Comparison of ENCODE assay signal across 12 cellular contexts in genomic region chr22:22425783-22426624, GRCh38.
"Had no signal": no experiment of that assay in that cellular context is flagged by ENCODE, and none has a peak within 500 bp of the region (broad histone marks: within the 10 kb centered on the region; RNA-seq: fewer than 3 reads in every experiment).

No MANE protein-coding gene starts in this region.

- DNase-seq: activated CD4-positive, alpha-beta T cell treated with anti-CD3 and anti-CD28 coated beads for 1 hour; activated CD4-positive, alpha-beta T cell treated with anti-CD3 and anti-CD28 coated beads, Interleukin-2, amount 50 U/mL, for 4 hours; activated naive CD4-positive, alpha-beta T cell treated with anti-CD3 and anti-CD28 coated beads for 36 hours; endodermal cell; gastrocnemius medialis; mammary epithelial cell had no signal

- H3K27ac ChIP-seq: gastrocnemius medialis, tibial nerve had no signal

- H3K4me3 ChIP-seq: gastrocnemius medialis, tibial nerve had no signal

- FAIRE-seq: astrocyte, islet of Langerhans had no signal

- H3K4me3 Mint-ChIP-seq: activated naive CD4-positive, alpha-beta T cell treated with anti-CD3 and anti-CD28 coated beads for 36 hours; activated T-helper 17 cell treated with anti-CD3 and anti-CD28 coated beads, Interleukin-2, amount 50 U/mL, for 72 hours; endodermal cell; stimulated activated effector memory CD8-positive, alpha-beta T cell treated with anti-CD3 and anti-CD28 coated beads, Interleukin-12 subunit alpha, Interleukin-12 subunit beta, amount 100 ng/mL, for 72 hours; T-helper 2 cell treated with Interferon-gamma antibody and Interleukin-4, amounts not matched to agents 5 μg/mL and 100 μg/mL, for 36 hours had no signal

- H3K36me3 Mint-ChIP-seq: stimulated activated effector memory CD8-positive, alpha-beta T cell treated with anti-CD3 and anti-CD28 coated beads, Interleukin-12 subunit alpha, Interleukin-12 subunit beta, amount 100 ng/mL, for 72 hours had no signal

- H3K36me3 ChIP-seq: gastrocnemius medialis, tibial nerve had no signal

- H3K4me1 Mint-ChIP-seq: activated T-helper 17 cell treated with anti-CD3 and anti-CD28 coated beads, Interleukin-2, amount 50 U/mL, for 72 hours; endodermal cell; stimulated activated effector memory CD8-positive, alpha-beta T cell treated with anti-CD3 and anti-CD28 coated beads, Interleukin-12 subunit alpha, Interleukin-12 subunit beta, amount 100 ng/mL, for 72 hours had no signal

- H3K9me3 Mint-ChIP-seq: activated naive CD4-positive, alpha-beta T cell treated with anti-CD3 and anti-CD28 coated beads for 36 hours; activated T-helper 17 cell treated with anti-CD3 and anti-CD28 coated beads, Interleukin-2, amount 50 U/mL, for 72 hours; endodermal cell; stimulated activated effector memory CD8-positive, alpha-beta T cell treated with anti-CD3 and anti-CD28 coated beads, Interleukin-12 subunit alpha, Interleukin-12 subunit beta, amount 100 ng/mL, for 72 hours; T-helper 2 cell treated with Interferon-gamma antibody and Interleukin-4, amounts not matched to agents 5 μg/mL and 100 μg/mL, for 36 hours had no signal

- H3K27ac Mint-ChIP-seq: activated naive CD4-positive, alpha-beta T cell treated with anti-CD3 and anti-CD28 coated beads for 36 hours; activated T-helper 17 cell treated with anti-CD3 and anti-CD28 coated beads, Interleukin-2, amount 50 U/mL, for 72 hours; endodermal cell; stimulated activated effector memory CD8-positive, alpha-beta T cell treated with anti-CD3 and anti-CD28 coated beads, Interleukin-12 subunit alpha, Interleukin-12 subunit beta, amount 100 ng/mL, for 72 hours; T-helper 2 cell treated with Interferon-gamma antibody and Interleukin-4, amounts not matched to agents 5 μg/mL and 100 μg/mL, for 36 hours had no signal

- H3K9me3 ChIP-seq: gastrocnemius medialis, tibial nerve had no signal

- ATAC-seq: activated T-helper 17 cell treated with anti-CD3 and anti-CD28 coated beads, Interleukin-2, amount 50 U/mL, for 72 hours; gastrocnemius medialis; stimulated activated effector memory CD8-positive, alpha-beta T cell treated with anti-CD3 and anti-CD28 coated beads, Interleukin-12 subunit alpha, Interleukin-12 subunit beta, amount 100 ng/mL, for 72 hours had no signal

- H3K4me1 ChIP-seq: gastrocnemius medialis, tibial nerve had no signal
